Comparison of ENCODE assay signal across 10 cellular contexts in the genomic region with DNA sequence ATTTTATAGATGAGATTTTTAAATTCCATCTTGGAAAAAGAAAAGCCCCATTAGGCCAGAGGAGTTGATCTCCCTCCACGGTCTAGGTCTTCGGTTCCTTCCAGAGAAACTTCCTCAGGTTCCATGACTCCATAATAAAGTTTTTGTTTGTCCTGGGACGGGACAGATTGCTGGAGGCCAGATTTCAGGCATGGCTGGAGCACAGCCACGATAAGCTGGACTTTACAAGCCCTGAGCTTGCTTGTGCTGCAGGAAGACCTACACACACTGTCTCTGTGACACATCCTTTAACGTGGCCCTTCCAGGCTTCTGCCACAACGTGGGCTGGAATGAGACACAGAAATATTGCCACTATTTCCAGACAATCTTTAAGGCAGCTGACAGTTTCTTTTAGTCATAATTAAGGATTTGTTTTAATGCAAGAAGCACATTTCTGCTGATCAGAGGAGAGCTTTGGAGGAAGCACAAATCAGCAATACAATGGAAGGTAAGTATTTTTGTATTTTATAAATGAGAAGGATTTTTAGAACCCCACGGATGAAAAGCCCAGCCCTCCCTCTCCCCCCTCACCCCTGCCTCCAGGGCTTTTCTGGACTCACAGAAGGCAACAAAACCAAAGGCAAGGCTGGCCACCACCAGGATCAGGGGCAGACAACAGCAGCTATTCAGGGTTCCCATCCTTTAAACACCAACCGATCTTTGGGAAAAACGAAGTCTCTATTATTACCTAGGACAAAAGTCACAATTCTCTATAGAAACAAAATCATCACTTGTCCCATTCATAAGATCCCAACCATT. TPM values are rescaled to one million over a fixed set of nuclear protein-coding genes. Genes with fewer than 3 reads are reported as not detected.
DNase-seq lines count a peak whose midpoint lies in the region; ATAC-seq, FAIRE-seq and TF ChIP-seq lines count a peak whose summit lies in the region.
"Had no signal": no experiment of that assay in that cellular context is flagged by ENCODE, and none has a peak within 500 bp of the region (broad histone marks: within the 10 kb centered on the region; RNA-seq: fewer than 3 reads in every experiment).

No MANE protein-coding gene starts in this region.

- H3K9ac ChIP-seq in HCT116 (ENCODE audit: low read length) = peak overlapping the region; percentile 24; the same call in 1 of the 2 replicates

- no peaks in the 10 kb centered on the region for H3K9me3 ChIP-seq in HCT116 (ENCODE audit: control insufficient read depth in 1 of 2, insufficient read depth in 1 of 2, low read depth in 1 of 2, low read length in 2 of 2)
- no peaks in the 10 kb centered on the region for H3K9me3 ChIP-seq in small intestine (ENCODE audit: control insufficient read depth, low read depth)

- no peaks in the 10 kb centered on the region for H3K9me2 ChIP-seq in HCT116 (ENCODE audit: insufficient read depth)

- RAD21 ChIA-PET in HCT116 (lab: Charles Lee; ENCODE audit: low non-redundant PET in 1 of 2, low total read pairs in 2 of 2, uncharacterized antibody in 2 of 2, unreplicated experiment in 2 of 2) = no interaction called here

- TF ChIP-seq CTCF in HCT116 (IDR thresholded peaks at IDR 0.05 in 2 of 3, conservative IDR thresholded peaks at IDR 0.05 in 1 of 3; ENCODE audit: borderline replicate concordance in 1 of 3, insufficient read depth in 1 of 3, low read depth in 2 of 3, low read length in 2 of 3) = no peak
- no peak for TF ChIP-seq CTCF in cardiac fibroblast (IDR thresholded peaks at IDR 0.05; ENCODE audit: low read depth, low read length)

- TF ChIP-seq POLR2A in HCT116 (IDR thresholded peaks at IDR 0.05; ENCODE audit: borderline replicate concordance, extremely low read depth, insufficient read depth, insufficient read length) = no peak
- no peak for TF ChIP-seq POLR2A in GM12892 (IDR thresholded peaks at IDR 0.05; ENCODE audit: low read depth, low read length)

- ATAC-seq in HCT116 (no peak), HG03025 (IDR thresholded peaks at IDR 0.05; ENCODE audit: low FRiP score, unreplicated experiment) (no peak), GM21528 (IDR thresholded peaks at IDR 0.05; ENCODE audit: low FRiP score, unreplicated experiment) (no peak)

- DNase-seq in HCT116 (ENCODE audit: low read depth, low spot score) = no peak
- DNase-seq in cardiac fibroblast (ENCODE audit: low read depth in 2 of 2) = peak; percentile 43 to 44
- DNase-seq in iris pigment epithelial cell (ENCODE audit: low read depth) = peak; percentile 40
- DNase-seq in small intestine = peak; percentile 42
- no peak for DNase-seq in GM12892 (ENCODE audit: insufficient read length)
- no peak for DNase-seq in SK-N-DZ (ENCODE audit: low spot score)
- DNase-seq: activated naive CD4-positive, alpha-beta T cell; H7 had no signal

- H3K4me3 ChIP-seq in HCT116 (replicated peaks in 1 of 2; ENCODE audit: low read depth in 1 of 2, low read length in 2 of 2) = no peak overlapping the region
- H3K4me3 ChIP-seq in cardiac fibroblast (replicated peaks in 1 of 2; ENCODE audit: low read depth in 2 of 2, low read length in 2 of 2) = no peak overlapping the region
- no peak overlapping the region for H3K4me3 ChIP-seq in small intestine (ENCODE audit: low read depth in 1 of 2, low read length in 2 of 2)

- no peak overlapping the region for H2AFZ ChIP-seq in HCT116 (ENCODE audit: low read depth, low read length, poor library complexity, severe bottlenecking)

- peak overlapping the region; percentile 67; the same call in 1 of the 2 replicates for H3K4me2 ChIP-seq in HCT116 (ENCODE audit: low read length)

- H3K27ac ChIP-seq in HCT116 (ENCODE audit: low read depth, low read length) = no peak overlapping the region
- peak overlapping the region; percentile 94 to 98 for H3K27ac ChIP-seq in small intestine (ENCODE audit: low read depth in 1 of 2, low read length in 1 of 2)

- FAIRE-seq in small intestine (lab: Jason Lieb, UNC) (no peak), GM12892 (lab: Jason Lieb, UNC) (no peak)

- H3K36me3 ChIP-seq in HCT116 (ENCODE audit: control insufficient read depth in 1 of 2, insufficient read depth in 2 of 2, low read length in 2 of 2) = peaks cover 0 to 5% of the 10 kb centered on the region in 2 experiments; a peak in 2 of 4 replicates
- H3K36me3 ChIP-seq in small intestine (ENCODE audit: control insufficient read depth in 2 of 2, insufficient read depth in 2 of 2, low read length in 2 of 2) = no peaks in the 10 kb centered on the region

- intact Hi-C loops in HCT116 (cut with micrococcal nuclease) = no loop called here

- H3K27me3 ChIP-seq in HCT116 (ENCODE audit: insufficient read depth, low read length) = no peaks in the 10 kb centered on the region
- H3K27me3 ChIP-seq in small intestine (ENCODE audit: control insufficient read depth in 2 of 2, insufficient read depth in 2 of 2, low read length in 2 of 2) = no peaks in the 10 kb centered on the region

- POLR2A ChIA-PET in HCT116 (lab: Charles Lee) = interaction anchor here (0.9 kb wide), 1 partner anchor 117 kb away, joined by 3 read pairs; no protein-coding TSS in a partner anchor

- peaks cover 6% of the 10 kb centered on the region; the same call in 1 of the 2 replicates for H4K20me1 ChIP-seq in HCT116 (ENCODE audit: insufficient read depth)

- WGBS in small intestine, 3 donors = 8 to 27% (median 20%) methylated on average over 9 of the region's 9 CpGs

- TF ChIP-seq RAD21 in HCT116 (IDR thresholded peaks at IDR 0.05; ENCODE audit: low read depth) = no peak

- H3K4me1 ChIP-seq in HCT116 (ENCODE audit: control insufficient read depth in 1 of 2, insufficient read depth in 2 of 2, low read length in 2 of 2) = peaks cover 62 to 93% of the 10 kb centered on the region in 2 experiments
- peaks cover 5 to 24% of the 10 kb centered on the region in 2 donors for H3K4me1 ChIP-seq in small intestine (ENCODE audit: control insufficient read depth in 2 of 2, insufficient read depth in 1 of 2, low read depth in 1 of 2, low read length in 1 of 2)

- no TSS peak for BruUV-seq in HCT116 (replicated peaks; lab: Mats Ljungman, UMichigan)

- peaks cover 100% of the 10 kb centered on the region for H3K79me2 ChIP-seq in HCT116 (ENCODE audit: insufficient read depth, low read length)

- CTCF ChIA-PET in HCT116 (lab: Charles Lee) = no interaction called here

TF ChIP-seq in HCT116, 20 proteins besides CTCF, POLR2A, EP300 and RAD21 (continues in another document):
- TF ChIP-seq EGR1 (IDR thresholded peaks at IDR 0.05; ENCODE audit: low read depth) (no peak), POLR2AphosphoS5 (IDR thresholded peaks at IDR 0.05; ENCODE audit: low read depth, low read length) (no peak), CEBPB (IDR thresholded peaks at IDR 0.05; ENCODE audit: low read depth) (no peak), SP1 (IDR thresholded peaks at IDR 0.05; ENCODE audit: low read depth) (no peak), ZFX (IDR thresholded peaks at IDR 0.05) (no peak), SRF (IDR thresholded peaks at IDR 0.05; ENCODE audit: low read depth) (no peak), CBX3 (IDR thresholded peaks at IDR 0.05; ENCODE audit: low read depth) (no peak), ZNF274 (IDR thresholded peaks at IDR 0.05; ENCODE audit: low read depth, low read length) (no peak), JUND (IDR thresholded peaks at IDR 0.05) (no peak), ELF1 (IDR thresholded peaks at IDR 0.05; ENCODE audit: borderline replicate concordance, low read depth) (no peak), SIN3A (IDR thresholded peaks at IDR 0.05; ENCODE audit: low read depth) (no peak), EZH2phosphoT487 (IDR thresholded peaks at IDR 0.05; ENCODE audit: borderline replicate concordance) (no peak), EZH2 (IDR thresholded peaks at IDR 0.05) (no peak), FOSL1 (IDR thresholded peaks at IDR 0.05; ENCODE audit: low read depth) (no peak), TCF7L2 (IDR thresholded peaks at IDR 0.05; ENCODE audit: borderline replicate concordance, extremely low read depth, insufficient read depth, insufficient read length) (no peak)
- TF ChIP-seq, protein P1, sequence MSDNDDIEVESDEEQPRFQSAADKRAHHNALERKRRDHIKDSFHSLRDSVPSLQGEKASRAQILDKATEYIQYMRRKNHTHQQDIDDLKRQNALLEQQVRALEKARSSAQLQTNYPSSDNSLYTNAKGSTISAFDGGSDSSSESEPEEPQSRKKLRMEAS (IDR thresholded peaks at IDR 0.05) = no peak
- TF ChIP-seq, protein P2, sequence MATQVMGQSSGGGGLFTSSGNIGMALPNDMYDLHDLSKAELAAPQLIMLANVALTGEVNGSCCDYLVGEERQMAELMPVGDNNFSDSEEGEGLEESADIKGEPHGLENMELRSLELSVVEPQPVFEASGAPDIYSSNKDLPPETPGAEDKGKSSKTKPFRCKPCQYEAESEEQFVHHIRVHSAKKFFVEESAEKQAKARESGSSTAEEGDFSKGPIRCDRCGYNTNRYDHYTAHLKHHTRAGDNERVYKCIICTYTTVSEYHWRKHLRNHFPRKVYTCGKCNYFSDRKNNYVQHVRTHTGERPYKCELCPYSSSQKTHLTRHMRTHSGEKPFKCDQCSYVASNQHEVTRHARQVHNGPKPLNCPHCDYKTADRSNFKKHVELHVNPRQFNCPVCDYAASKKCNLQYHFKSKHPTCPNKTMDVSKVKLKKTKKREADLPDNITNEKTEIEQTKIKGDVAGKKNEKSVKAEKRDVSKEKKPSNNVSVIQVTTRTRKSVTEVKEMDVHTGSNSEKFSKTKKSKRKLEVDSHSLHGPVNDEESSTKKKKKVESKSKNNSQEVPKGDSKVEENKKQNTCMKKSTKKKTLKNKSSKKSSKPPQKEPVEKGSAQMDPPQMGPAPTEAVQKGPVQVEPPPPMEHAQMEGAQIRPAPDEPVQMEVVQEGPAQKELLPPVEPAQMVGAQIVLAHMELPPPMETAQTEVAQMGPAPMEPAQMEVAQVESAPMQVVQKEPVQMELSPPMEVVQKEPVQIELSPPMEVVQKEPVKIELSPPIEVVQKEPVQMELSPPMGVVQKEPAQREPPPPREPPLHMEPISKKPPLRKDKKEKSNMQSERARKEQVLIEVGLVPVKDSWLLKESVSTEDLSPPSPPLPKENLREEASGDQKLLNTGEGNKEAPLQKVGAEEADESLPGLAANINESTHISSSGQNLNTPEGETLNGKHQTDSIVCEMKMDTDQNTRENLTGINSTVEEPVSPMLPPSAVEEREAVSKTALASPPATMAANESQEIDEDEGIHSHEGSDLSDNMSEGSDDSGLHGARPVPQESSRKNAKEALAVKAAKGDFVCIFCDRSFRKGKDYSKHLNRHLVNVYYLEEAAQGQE (IDR thresholded peaks at IDR 0.05; ENCODE audit: low read depth) = no peak
- TF ChIP-seq, protein P3, sequence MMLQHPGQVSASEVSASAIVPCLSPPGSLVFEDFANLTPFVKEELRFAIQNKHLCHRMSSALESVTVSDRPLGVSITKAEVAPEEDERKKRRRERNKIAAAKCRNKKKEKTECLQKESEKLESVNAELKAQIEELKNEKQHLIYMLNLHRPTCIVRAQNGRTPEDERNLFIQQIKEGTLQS (IDR thresholded peaks at IDR 0.05) = no peak

RNA-seq across cellular contexts. Expression of gene CTBP2, which starts 6.5 kb away (rescaled TPM):
- total RNA-seq in HCT116 (2021; ENCODE audit: unreplicated experiment) = 144 TPM
- 136 and 187 TPM in 2 replicates for polyA plus RNA-seq in HCT116 (2012)
- polyA plus RNA-seq in small intestine = 10 to 100 TPM; 38.1 to 52.6 (median 45.6) TPM
- polyA plus RNA-seq in GM12892 (2012; ENCODE audit: missing spikeins) = 2.2 TPM
- 88.4 and 92.9 TPM in 2 replicates for polyA plus RNA-seq in SK-N-DZ (2014; cell fraction: cytosol; rRNA removed)
- polyA plus RNA-seq in SK-N-DZ (2014; cell fraction: nucleus; rRNA removed) = 89.9 and 109 TPM in 2 replicates

Comparison
In these comparisons a context has a peak if more than half of its experiments do, and no peak if none do; other contexts are left out.
1. DNase-seq: peak in cardiac fibroblast (2 of 2), iris pigment epithelial cell (single experiment) and small intestine (single experiment); none in HCT116 (single experiment), GM12892 (single experiment) and SK-N-DZ (single experiment).